ENCODE assay signal across 8 cellular contexts in the genomic region with DNA sequence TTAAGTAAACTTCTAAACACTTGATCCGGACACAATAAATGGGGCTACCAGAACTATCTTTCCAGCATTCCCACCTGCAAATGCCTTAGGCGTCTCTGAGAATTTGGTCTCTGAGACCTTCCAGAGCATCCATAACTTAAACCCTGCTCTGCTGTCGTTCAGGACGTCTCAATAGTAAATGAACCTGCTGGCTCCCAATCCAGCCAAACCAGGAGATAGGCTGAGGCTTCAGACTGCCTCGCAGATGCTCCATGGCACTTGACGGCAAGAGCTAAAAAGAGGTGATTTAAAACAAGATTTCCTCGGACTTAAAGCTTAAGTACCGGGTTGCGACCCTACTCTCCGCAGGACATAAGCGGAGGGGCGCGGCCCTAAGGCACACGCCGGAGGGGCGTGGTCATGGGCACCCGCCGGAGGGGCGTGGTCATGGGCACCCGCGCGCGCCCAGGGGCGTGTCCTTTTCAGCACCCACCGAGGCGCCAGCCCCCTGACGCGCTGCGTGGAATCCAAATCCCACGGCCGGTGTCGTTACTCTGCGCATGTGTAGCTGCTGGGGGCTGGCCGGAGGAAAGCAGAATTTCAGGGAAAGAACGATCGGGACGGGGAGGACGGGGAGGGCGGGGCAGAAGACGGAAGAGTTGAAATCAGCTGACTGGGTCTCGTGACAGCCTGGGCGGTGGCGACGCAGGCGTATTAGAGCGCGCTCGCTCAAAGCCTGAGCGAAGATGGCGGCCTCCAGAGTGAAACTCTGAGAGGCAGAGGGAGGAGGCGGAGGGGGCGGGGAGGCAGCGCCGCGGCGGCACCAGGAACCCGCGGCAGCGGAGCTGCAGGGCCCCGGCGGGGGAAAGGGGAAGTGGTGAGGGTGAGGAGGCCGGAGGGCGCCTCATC. TPM values are rescaled to one million over a fixed set of nuclear protein-coding genes. Genes with fewer than 3 reads are reported as not detected.
DNase-seq lines count a peak whose midpoint lies in the region; ATAC-seq and TF ChIP-seq lines count a peak whose summit lies in the region.

TSS of gene DNAJC13 (plus strand) at position 696 of the 888 bp plus-strand sequence. CDS start 17,049 bp downstream, outside the sequence.

- H3K27ac Mint-ChIP-seq in T-helper 17 cell: peak within 1 kb of the TSS; percentile 97

- no peak for TF ChIP-seq CTCF in right atrium auricular region (IDR thresholded peaks at IDR 0.05)
- no peak for TF ChIP-seq CTCF in prostate gland (IDR thresholded peaks at IDR 0.05)

- ATAC-seq in GM18499 (IDR thresholded peaks at IDR 0.05; ENCODE audit: insufficient read depth, unreplicated experiment): peak; percentile 70
- peak; percentile 90 for ATAC-seq in HG02938 (IDR thresholded peaks at IDR 0.05; ENCODE audit: unreplicated experiment)
- ATAC-seq in T-helper 17 cell: peak; percentile 96

- peak within 1 kb of the TSS; percentile 91 to 93 for H3K4me3 ChIP-seq in right atrium auricular region
- H3K4me3 ChIP-seq in prostate gland: peak within 1 kb of the TSS; percentile 81 to 90

- H3K4me1 ChIP-seq in right atrium auricular region (peaks cover 0 to 26% of the 10 kb centered on the region in 2 donors), prostate gland (replicated peaks) (no peaks in the 10 kb centered on the region)

- peak within 1 kb of the TSS; percentile 100 for H3K4me3 Mint-ChIP-seq in T-helper 17 cell

- no peaks in the 10 kb centered on the region for H3K9me3 ChIP-seq in T-helper 17 cell (ENCODE audit: control insufficient read depth, low read length, poor library complexity, severe bottlenecking)
- H3K9me3 ChIP-seq in right atrium auricular region: no peaks in the 10 kb centered on the region
- H3K9me3 ChIP-seq in prostate gland: no peaks in the 10 kb centered on the region

- DNase-seq in NCI-H1694 treated with DMSO at 0.1 percent for 48 hours (lab: John Stamatoyannopoulos, UW) (peak; percentile 92), T-helper 17 cell (peak; percentile 84 to 92 (median 86)), right atrium auricular region (ENCODE audit: low spot score) (peak; percentile 94), prostate gland (ENCODE audit: low spot score) (peak; percentile 90), ureter (ENCODE audit: low spot score) (peak; percentile 95)

- H3K36me3 ChIP-seq in right atrium auricular region: no peaks in the 10 kb centered on the region
- H3K36me3 ChIP-seq in prostate gland: no peaks in the 10 kb centered on the region

- intact Hi-C loops in prostate gland (cut with DNase I): loop anchor here (10.0 kb wide), 1 partner anchor 1032 kb away; the partner anchor contains the start of gene NUDT16

- H3K4me1 Mint-ChIP-seq in T-helper 17 cell: peaks cover 19% of the 10 kb centered on the region

- under 1% methylated on average over 59 of the region's 63 CpGs for WGBS in prostate gland

- peak within 1 kb of the TSS; percentile 70 for H3K27ac ChIP-seq in angular gyrus (ENCODE audit: low read depth, low read length)
- H3K27ac ChIP-seq in right atrium auricular region: peak within 1 kb of the TSS; percentile 87 to 89
- peak within 1 kb of the TSS; percentile 88 to 93 for H3K27ac ChIP-seq in prostate gland

- no peaks in the 10 kb centered on the region for H3K27me3 ChIP-seq in right atrium auricular region
- no peaks in the 10 kb centered on the region for H3K27me3 ChIP-seq in prostate gland (replicated peaks; ENCODE audit: insufficient read depth)

- H3K27me3 Mint-ChIP-seq in T-helper 17 cell: peaks cover 4% of the 10 kb centered on the region

- peak; percentile 73 for TF ChIP-seq POLR2A in prostate gland (IDR thresholded peaks at IDR 0.05)

- H3K36me3 Mint-ChIP-seq in T-helper 17 cell (ENCODE audit: low read depth): peaks cover 8% of the 10 kb centered on the region

RNA-seq across cellular contexts. Expression of gene DNAJC13, which starts in this region (rescaled TPM):
- 10 to 100 TPM; 26.1 to 30.7 TPM for total RNA-seq in T-helper 17 cell
- 10 to 100 TPM; 17.6 to 22.9 TPM for total RNA-seq in right atrium auricular region
- 10 to 100 TPM; 25.0 to 46.2 TPM for total RNA-seq in prostate gland
- total RNA-seq in ureter: 68.3 TPM

Comparison
In these comparisons a context has a peak if more than half of its experiments do, and no peak if none do; other contexts are left out.
1. Peak in every context shown above with its lines: DNase-seq, ATAC-seq, H3K4me3 ChIP-seq and H3K27ac ChIP-seq.